8 cellular contexts compared by ENCODE assay signal in the genomic region with DNA sequence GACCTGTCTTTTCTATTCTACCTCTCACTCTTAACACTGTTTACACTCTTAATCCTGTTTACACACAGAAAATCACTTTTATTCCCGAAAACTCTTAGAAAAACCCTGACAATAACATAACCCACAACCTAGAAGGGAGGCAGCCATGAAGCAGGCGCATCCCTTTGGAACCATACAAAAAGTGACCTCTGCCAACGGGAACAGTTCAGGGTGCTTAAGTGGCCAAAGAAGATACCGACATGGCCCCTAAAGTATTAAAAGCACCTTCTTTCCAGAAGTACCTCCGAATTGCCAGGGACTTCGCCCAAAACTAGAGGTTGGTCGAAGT. TPM values are rescaled to one million over a fixed set of nuclear protein-coding genes. Genes with fewer than 3 reads are reported as not detected.
A peak's percentile ranks its signal among the peaks of the same experiment; 100 is the strongest.
DNase-seq lines count a peak whose midpoint lies in the region; TF ChIP-seq lines count a peak whose summit lies in the region.

No MANE protein-coding gene starts in this region.

- peak overlapping the region; percentile 82 to 90 (median 88) for H3K27ac Mint-ChIP-seq in nephron

- no peaks in the 10 kb centered on the region for H3K9me2 ChIP-seq in GM23248 (ENCODE audit: insufficient read depth)

- TF ChIP-seq CTCF in nephron (IDR thresholded peaks at IDR 0.05; ENCODE audit: unreplicated experiment in 3 of 3): no peak

- peaks cover 19% of the 10 kb centered on the region for H3K4me1 ChIP-seq in GM23248 (ENCODE audit: insufficient read depth)
- H3K4me1 ChIP-seq in effector memory CD4-positive, alpha-beta T cell (ENCODE audit: control insufficient read depth, insufficient read depth, low read length, poor library complexity, severe bottlenecking): peaks cover 12% of the 10 kb centered on the region

- peaks cover 11% of the 10 kb centered on the region for H3K36me3 ChIP-seq in GM23248 (ENCODE audit: low read depth)
- H3K36me3 ChIP-seq in effector memory CD4-positive, alpha-beta T cell (ENCODE audit: control insufficient read depth, insufficient read depth, low read length): no peaks in the 10 kb centered on the region

- peak; percentile 2 for DNase-seq in GM03348 (ENCODE audit: low spot score)
- peak; percentile 28 for DNase-seq in GM23248
- DNase-seq in NCI-H69 (lab: John Stamatoyannopoulos, UW): peak; percentile 43
- no peak for DNase-seq in effector memory CD4-positive, alpha-beta T cell
- no peak for DNase-seq in stimulated activated CD4-positive, alpha-beta T cell treated with anti-CD3 and anti-CD28 coated beads, Interleukin-1b, Interleukin-23, amount 100 ng/mL, for 48 hours
- DNase-seq in SKM-1 treated with dmso at 0.1 percent for 144 hours (lab: John Stamatoyannopoulos, UW; ENCODE audit: unreplicated experiment): no peak
- DNase-seq in posterior cingulate gyrus: no peak

- no peaks in the 10 kb centered on the region for H4K20me1 ChIP-seq in GM23248 (ENCODE audit: insufficient read depth)

- H3K27ac ChIP-seq in GM23248: peak overlapping the region; percentile 78
- H3K27ac ChIP-seq in effector memory CD4-positive, alpha-beta T cell (ENCODE audit: insufficient read depth, low read length, poor library complexity, severe bottlenecking): peak overlapping the region; percentile 74

- peaks cover 28% of the 10 kb centered on the region for H3K4me1 Mint-ChIP-seq in nephron

- peak overlapping the region; percentile 99 for H3K4me3 ChIP-seq in GM23248
- H3K4me3 ChIP-seq in effector memory CD4-positive, alpha-beta T cell (ENCODE audit: insufficient read depth, low read depth, low read length, poor library complexity, severe bottlenecking): peak overlapping the region; percentile 73

- no peaks in the 10 kb centered on the region for H3K27me3 Mint-ChIP-seq in nephron (ENCODE audit: low read depth)

- H3K36me3 Mint-ChIP-seq in nephron (ENCODE audit: low read depth): no peaks in the 10 kb centered on the region

- H3F3A ChIP-seq in GM23248 (ENCODE audit: insufficient read depth): no peaks in the 10 kb centered on the region

- in situ Hi-C loops in GM23248 (cut with MboI): no loop called here

- peak overlapping the region; percentile 96 for H3K4me2 ChIP-seq in GM23248 (ENCODE audit: unreplicated experiment)

- intact Hi-C loops in posterior cingulate gyrus (cut with DNase I): no loop called here

- H3K9ac ChIP-seq in GM23248: peak overlapping the region; percentile 96

- no peaks in the 10 kb centered on the region for H3K9me3 Mint-ChIP-seq in nephron

- 0 to 3% methylated on average over 7 of the region's 7 CpGs for WGBS in GM23248 (ENCODE audit: low coverage in 1 of 2, low lambda C conversion rate in 2 of 2, missing lambda C conversion rate in 2 of 2), 2 experiments

- H3K27me3 ChIP-seq in GM23248 (replicated peaks; ENCODE audit: insufficient read depth): no peaks in the 10 kb centered on the region
- no peaks in the 10 kb centered on the region for H3K27me3 ChIP-seq in effector memory CD4-positive, alpha-beta T cell (replicated peaks; ENCODE audit: control insufficient read depth, insufficient read depth, low read length, poor library complexity, severe bottlenecking)

- peak overlapping the region; percentile 100 for H2AFZ ChIP-seq in GM23248

- peak overlapping the region; percentile 91 to 98 (median 95) for H3K4me3 Mint-ChIP-seq in nephron

- no peaks in the 10 kb centered on the region for H3K9me3 ChIP-seq in GM23248 (ENCODE audit: low read depth)
- no peaks in the 10 kb centered on the region for H3K9me3 ChIP-seq in effector memory CD4-positive, alpha-beta T cell (ENCODE audit: control insufficient read depth, low read length)

- H3K79me2 ChIP-seq in GM23248 (ENCODE audit: insufficient read depth): peaks cover 80% of the 10 kb centered on the region

RNA-seq across cellular contexts. Expression of gene MMUT, which starts 0.5 kb away (rescaled TPM):
- 8.0 and 10.5 TPM in 2 replicates for total RNA-seq in GM23248 (2014; rRNA removed; shearing (Covaris generic))
- 20.7 and 21.7 TPM in 2 replicates for polyA plus RNA-seq in GM23248 (2016; fragmentation: Nextera tagmentation; extraction: Ambion mirVana)

RNA-seq across cellular contexts. Expression of gene CENPQ, which starts 0.6 kb away (rescaled TPM):
- 4.0 and 10.8 TPM in 2 replicates for total RNA-seq in GM23248 (2014; rRNA removed; shearing (Covaris generic))
- polyA plus RNA-seq in GM23248 (2016; fragmentation: Nextera tagmentation; extraction: Ambion mirVana): 8.4 and 8.9 TPM in 2 replicates

RNA-seq across cellular contexts. Expression of gene GLYATL3, which starts 37.2 kb away (rescaled TPM):
- total RNA-seq in GM23248 (2014; rRNA removed; shearing (Covaris generic)): not detected in 2 replicates
- polyA plus RNA-seq in GM23248 (2016; fragmentation: Nextera tagmentation; extraction: Ambion mirVana): not detected in 2 replicates

Comparison
In these comparisons a context has a peak if more than half of its experiments do, and no peak if none do; other contexts are left out.
1. DNase-seq: peak in GM03348 (single experiment), GM23248 (single experiment) and NCI-H69 (single experiment); none in effector memory CD4-positive, alpha-beta T cell (0 of 3), stimulated activated CD4-positive, alpha-beta T cell treated with anti-CD3 and anti-CD28 coated beads, Interleukin-1b, Interleukin-23, amount 100 ng/mL, for 48 hours (single experiment), SKM-1 treated with dmso at 0.1 percent for 144 hours (single experiment) and posterior cingulate gyrus (0 of 10).